ENCODE assay signal across 8 cellular contexts in the genomic region with DNA sequence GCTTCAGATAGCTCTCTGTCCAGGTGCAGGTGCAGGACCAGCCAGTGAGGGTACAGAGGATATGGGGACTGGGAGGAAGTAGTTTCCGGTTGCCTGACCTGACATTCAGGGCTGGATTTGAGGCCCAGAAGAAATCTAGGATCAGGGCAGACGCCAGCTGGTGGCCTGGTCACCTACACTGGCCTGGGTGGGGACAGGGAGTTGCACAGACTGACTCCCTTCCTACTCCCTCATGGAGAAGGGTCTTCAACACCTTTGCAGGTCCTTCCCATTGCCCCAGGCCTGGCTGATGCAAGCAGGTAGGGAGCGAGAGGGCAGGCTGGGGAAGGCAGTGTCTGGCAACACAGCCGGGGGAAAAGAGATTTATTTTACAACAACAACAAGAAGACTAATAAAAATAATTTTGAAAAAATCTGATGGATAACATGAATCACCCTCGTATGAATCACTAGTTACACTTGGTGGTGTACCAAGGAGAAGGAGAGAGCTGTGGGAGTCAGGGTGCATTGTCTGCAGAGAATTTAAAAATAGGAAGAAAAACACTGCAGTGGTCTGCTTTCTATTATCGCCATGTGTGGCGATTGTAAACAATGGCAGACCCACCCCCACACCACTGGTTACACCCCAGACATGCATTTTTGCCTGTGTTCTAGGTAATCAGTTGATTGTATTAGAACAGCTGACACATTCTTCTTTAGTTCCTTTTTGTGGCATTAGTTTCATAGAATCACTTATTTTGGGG.
DNase-seq lines count a peak whose midpoint lies in the region; ATAC-seq, FAIRE-seq and TF ChIP-seq lines count a peak whose summit lies in the region.

No MANE protein-coding gene starts in this region.

- H3K4me3 ChIP-seq in thoracic aorta: peak overlapping the region; percentile 13

- peaks cover 45 to 73% of the 10 kb centered on the region in 2 donors for H3K4me1 ChIP-seq in thoracic aorta (ENCODE audit: control insufficient read depth in 1 of 2, low read depth in 2 of 2)

- H3K9me3 ChIP-seq in thoracic aorta: no peaks in the 10 kb centered on the region

- peak overlapping the region; percentile 80 to 82 for H3K27ac ChIP-seq in thoracic aorta

- ATAC-seq in HG02678 (IDR thresholded peaks at IDR 0.05; ENCODE audit: unreplicated experiment): peak; percentile 8
- ATAC-seq in SK-N-SH treated with all-trans-retinoic acid at 6 μM for 48 hours: peak; percentile 46
- no peak for ATAC-seq in thoracic aorta (ENCODE audit: insufficient number of reproducible peaks, low FRiP score, low read depth)

- no peaks in the 10 kb centered on the region for H3K36me3 ChIP-seq in thoracic aorta

- FAIRE-seq in endometrium (lab: Jason Lieb, UNC): peak; percentile 39

- DNase-seq in CD1c-positive myeloid dendritic cell (ENCODE audit: extremely low spot score) (peak; percentile 75), thoracic aorta (ENCODE audit: low spot score) (no peak), retina (no peak), DMS 273 (lab: John Stamatoyannopoulos, UW; ENCODE audit: unreplicated experiment) (no peak)
- no peak for DNase-seq in stimulated activated CD4-positive, alpha-beta T cell treated with anti-CD3 and anti-CD28 coated beads, Interleukin-1b, Interleukin-23, amount 100 ng/mL, for 48 hours

- no peaks in the 10 kb centered on the region for H3K27me3 ChIP-seq in thoracic aorta (replicated peaks; ENCODE audit: insufficient read depth)

- no peak for TF ChIP-seq CTCF in thoracic aorta (IDR thresholded peaks at IDR 0.05)

TF ChIP-seq in SK-N-SH treated with all-trans-retinoic acid at 6 μM for 48 hours, 23 proteins besides CTCF, POLR2A, EP300 and RAD21:
- no peak for TF ChIP-seq ZNF8 (CRISPR knock-in tag; IDR thresholded peaks at IDR 0.05)
- TF ChIP-seq, protein P1, sequence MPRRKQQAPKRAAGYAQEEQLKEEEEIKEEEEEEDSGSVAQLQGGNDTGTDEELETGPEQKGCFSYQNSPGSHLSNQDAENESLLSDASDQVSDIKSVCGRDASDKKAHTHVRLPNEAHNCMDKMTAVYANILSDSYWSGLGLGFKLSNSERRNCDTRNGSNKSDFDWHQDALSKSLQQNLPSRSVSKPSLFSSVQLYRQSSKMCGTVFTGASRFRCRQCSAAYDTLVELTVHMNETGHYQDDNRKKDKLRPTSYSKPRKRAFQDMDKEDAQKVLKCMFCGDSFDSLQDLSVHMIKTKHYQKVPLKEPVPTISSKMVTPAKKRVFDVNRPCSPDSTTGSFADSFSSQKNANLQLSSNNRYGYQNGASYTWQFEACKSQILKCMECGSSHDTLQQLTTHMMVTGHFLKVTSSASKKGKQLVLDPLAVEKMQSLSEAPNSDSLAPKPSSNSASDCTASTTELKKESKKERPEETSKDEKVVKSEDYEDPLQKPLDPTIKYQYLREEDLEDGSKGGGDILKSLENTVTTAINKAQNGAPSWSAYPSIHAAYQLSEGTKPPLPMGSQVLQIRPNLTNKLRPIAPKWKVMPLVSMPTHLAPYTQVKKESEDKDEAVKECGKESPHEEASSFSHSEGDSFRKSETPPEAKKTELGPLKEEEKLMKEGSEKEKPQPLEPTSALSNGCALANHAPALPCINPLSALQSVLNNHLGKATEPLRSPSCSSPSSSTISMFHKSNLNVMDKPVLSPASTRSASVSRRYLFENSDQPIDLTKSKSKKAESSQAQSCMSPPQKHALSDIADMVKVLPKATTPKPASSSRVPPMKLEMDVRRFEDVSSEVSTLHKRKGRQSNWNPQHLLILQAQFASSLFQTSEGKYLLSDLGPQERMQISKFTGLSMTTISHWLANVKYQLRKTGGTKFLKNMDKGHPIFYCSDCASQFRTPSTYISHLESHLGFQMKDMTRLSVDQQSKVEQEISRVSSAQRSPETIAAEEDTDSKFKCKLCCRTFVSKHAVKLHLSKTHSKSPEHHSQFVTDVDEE (CRISPR knock-in tag; IDR thresholded peaks at IDR 0.05): no peak
- TF ChIP-seq, protein P2, sequence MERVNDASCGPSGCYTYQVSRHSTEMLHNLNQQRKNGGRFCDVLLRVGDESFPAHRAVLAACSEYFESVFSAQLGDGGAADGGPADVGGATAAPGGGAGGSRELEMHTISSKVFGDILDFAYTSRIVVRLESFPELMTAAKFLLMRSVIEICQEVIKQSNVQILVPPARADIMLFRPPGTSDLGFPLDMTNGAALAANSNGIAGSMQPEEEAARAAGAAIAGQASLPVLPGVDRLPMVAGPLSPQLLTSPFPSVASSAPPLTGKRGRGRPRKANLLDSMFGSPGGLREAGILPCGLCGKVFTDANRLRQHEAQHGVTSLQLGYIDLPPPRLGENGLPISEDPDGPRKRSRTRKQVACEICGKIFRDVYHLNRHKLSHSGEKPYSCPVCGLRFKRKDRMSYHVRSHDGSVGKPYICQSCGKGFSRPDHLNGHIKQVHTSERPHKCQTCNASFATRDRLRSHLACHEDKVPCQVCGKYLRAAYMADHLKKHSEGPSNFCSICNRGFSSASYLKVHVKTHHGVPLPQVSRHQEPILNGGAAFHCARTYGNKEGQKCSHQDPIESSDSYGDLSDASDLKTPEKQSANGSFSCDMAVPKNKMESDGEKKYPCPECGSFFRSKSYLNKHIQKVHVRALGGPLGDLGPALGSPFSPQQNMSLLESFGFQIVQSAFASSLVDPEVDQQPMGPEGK (CRISPR knock-in tag; IDR thresholded peaks at IDR 0.05; ENCODE audit: borderline replicate concordance): no peak
- TF ChIP-seq PPARA (CRISPR knock-in tag; IDR thresholded peaks at IDR 0.05; ENCODE audit: borderline replicate concordance): no peak
- TF ChIP-seq ZC3H10 (CRISPR knock-in tag; IDR thresholded peaks at IDR 0.05): no peak
- TF ChIP-seq RARB (CRISPR knock-in tag; IDR thresholded peaks at IDR 0.05): no peak
- TF ChIP-seq, protein P3, sequence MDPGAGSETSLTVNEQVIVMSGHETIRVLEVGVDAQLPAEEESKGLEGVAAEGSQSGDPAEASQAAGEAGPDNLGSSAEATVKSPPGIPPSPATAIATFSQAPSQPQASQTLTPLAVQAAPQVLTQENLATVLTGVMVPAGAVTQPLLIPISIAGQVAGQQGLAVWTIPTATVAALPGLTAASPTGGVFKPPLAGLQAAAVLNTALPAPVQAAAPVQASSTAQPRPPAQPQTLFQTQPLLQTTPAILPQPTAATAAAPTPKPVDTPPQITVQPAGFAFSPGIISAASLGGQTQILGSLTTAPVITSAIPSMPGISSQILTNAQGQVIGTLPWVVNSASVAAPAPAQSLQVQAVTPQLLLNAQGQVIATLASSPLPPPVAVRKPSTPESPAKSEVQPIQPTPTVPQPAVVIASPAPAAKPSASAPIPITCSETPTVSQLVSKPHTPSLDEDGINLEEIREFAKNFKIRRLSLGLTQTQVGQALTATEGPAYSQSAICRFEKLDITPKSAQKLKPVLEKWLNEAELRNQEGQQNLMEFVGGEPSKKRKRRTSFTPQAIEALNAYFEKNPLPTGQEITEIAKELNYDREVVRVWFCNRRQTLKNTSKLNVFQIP (CRISPR knock-in tag; IDR thresholded peaks at IDR 0.05; ENCODE audit: borderline replicate concordance, low read depth): no peak
- TF ChIP-seq ARNTL (CRISPR knock-in tag; IDR thresholded peaks at IDR 0.05; ENCODE audit: borderline replicate concordance, low read depth): no peak
- TF ChIP-seq ZFP30 (CRISPR knock-in tag; IDR thresholded peaks at IDR 0.05): no peak
- no peak for TF ChIP-seq OSR1 (CRISPR knock-in tag; IDR thresholded peaks at IDR 0.05)
- no peak for TF ChIP-seq ESRRG (CRISPR knock-in tag; IDR thresholded peaks at IDR 0.05)
- no peak for TF ChIP-seq ZNF565 (CRISPR knock-in tag; conservative IDR thresholded peaks at IDR 0.05; ENCODE audit: low read depth)
TF ChIP-seq in SK-N-SH treated with all-trans-retinoic acid at 6 μM for 48 hours: peak in this region for 0.
